ENCODE assay signal across 8 cellular contexts in the genomic region with DNA sequence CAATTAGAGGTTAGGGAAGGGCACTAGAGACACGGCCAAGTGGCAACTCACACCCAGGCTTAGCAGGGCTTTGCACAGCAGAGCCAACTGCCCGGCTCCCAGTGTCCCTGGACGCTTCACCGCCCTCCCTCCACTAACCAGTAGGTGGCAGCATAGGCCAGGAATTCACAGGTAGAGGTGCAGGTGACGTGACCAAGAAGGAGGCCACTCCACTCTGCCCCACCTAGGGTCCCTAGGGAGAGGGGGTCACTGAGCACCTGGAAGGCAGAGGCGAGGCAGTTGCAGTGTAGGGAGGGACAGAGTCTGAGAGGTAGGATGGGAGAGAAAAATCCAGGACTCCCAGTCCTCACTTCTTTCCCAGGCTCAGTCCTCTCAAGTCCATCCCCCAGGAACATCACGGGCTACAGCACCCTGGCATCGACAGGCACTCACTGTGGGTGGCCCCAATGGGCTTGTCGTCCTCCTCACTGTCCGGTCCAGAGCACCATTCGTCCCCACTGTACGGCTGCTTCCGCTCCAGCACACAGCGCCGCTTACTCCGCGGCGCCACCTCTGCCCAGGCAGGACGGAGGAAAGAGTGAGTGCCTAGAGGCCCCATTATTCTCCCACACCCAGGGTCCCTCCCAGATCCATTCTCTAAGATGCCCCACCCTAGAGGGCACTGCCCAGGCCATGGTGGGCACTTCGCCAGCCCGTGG.
DNase-seq lines count a peak whose midpoint lies in the region; ATAC-seq lines count a peak whose summit lies in the region.

No MANE protein-coding gene starts in this region.

- peak; percentile 73 for ATAC-seq in HG03045 (IDR thresholded peaks at IDR 0.05; ENCODE audit: unreplicated experiment)
- ATAC-seq in HG03469 (IDR thresholded peaks at IDR 0.05; ENCODE audit: unreplicated experiment): no peak

- DNase-seq in GF-D8 (lab: John Stamatoyannopoulos, UW) (peak; percentile 66), NCI-H446 treated with DMSO at 0.1 percent for 48 hours (lab: John Stamatoyannopoulos, UW) (peak; percentile 30), ecto neural progenitor cell (ENCODE audit: low spot score) (peak; percentile 92), medulla oblongata (ENCODE audit: extremely low spot score) (peak; percentile 94)
- peak; percentile 83 to 86 for DNase-seq in activated CD4-positive, alpha-beta T cell treated with anti-CD3 and anti-CD28 coated beads, Interleukin-2, amount 50 U/mL, for 4 hours
- peak; percentile 74 for DNase-seq in stimulated activated CD8-positive, alpha-beta memory T cell treated with anti-CD3 and anti-CD28 coated beads, Interleukin-15, amount 100 ng/mL, for 24 hours (ENCODE audit: low read depth)

Comparison
In these comparisons a context has a peak if more than half of its experiments do, and no peak if none do; other contexts are left out.
1. DNase-seq: peak in every context shown above with its lines; median percentile 94 in medulla oblongata; 92 in ecto neural progenitor cell; 84 in activated CD4-positive, alpha-beta T cell treated with anti-CD3 and anti-CD28 coated beads, Interleukin-2, amount 50 U/mL, for 4 hours; 74 in stimulated activated CD8-positive, alpha-beta memory T cell treated with anti-CD3 and anti-CD28 coated beads, Interleukin-15, amount 100 ng/mL, for 24 hours; 66 in GF-D8; 30 in NCI-H446 treated with DMSO at 0.1 percent for 48 hours.